ENCODE assay signal across 8 cellular contexts in genomic region chr19:49363265-49364082, GRCh38. TPM values are rescaled to one million over a fixed set of nuclear protein-coding genes. Genes with fewer than 3 reads are reported as not detected.
DNase-seq lines count a peak whose midpoint lies in the region; TF ChIP-seq lines count a peak whose summit lies in the region.

TSS of gene DKKL1 (plus strand) at chr19:49363877. CDS start at chr19:49363999, 122 bp downstream.

- H3K9me3 Mint-ChIP-seq in HFFc6 (no peaks in the 10 kb centered on the region), mesothelial cell of epicardium (no peaks in the 10 kb centered on the region)

- H3K27ac Mint-ChIP-seq in HFFc6 (no peak within 1 kb of the TSS), mesothelial cell of epicardium (no peak within 1 kb of the TSS)

- TF ChIP-seq CTCF in HFFc6 (IDR thresholded peaks at IDR 0.05) (peak; percentile 47; the same call in 1 of the 2 replicates), epithelial cell of esophagus (IDR thresholded peaks at IDR 0.05; ENCODE audit: insufficient read depth, low read depth, low read length, missing control alignments) (peak; percentile 42), mesothelial cell of epicardium (IDR thresholded peaks at IDR 0.05; ENCODE audit: unreplicated experiment) (peak; percentile 14)

- H3K27me3 Mint-ChIP-seq in HFFc6 (ENCODE audit: insufficient read depth): peaks cover 7% of the 10 kb centered on the region
- H3K27me3 Mint-ChIP-seq in mesothelial cell of epicardium (ENCODE audit: low read depth): no peaks in the 10 kb centered on the region

- peak within 1 kb of the TSS; percentile 75 for H3K4me3 ChIP-seq in epithelial cell of esophagus (ENCODE audit: low read length)

- DNase-seq in COLO829 (ENCODE audit: low spot score): peak; percentile 100
- peak; percentile 99 for DNase-seq in HFFc6
- peak; percentile 91 for DNase-seq in NCI-H748 (lab: John Stamatoyannopoulos, UW; ENCODE audit: unreplicated experiment)
- DNase-seq in activated CD8-positive, alpha-beta memory T cell treated with anti-CD3 and anti-CD28 coated beads, Interleukin-2, amount 50 U/mL, for 1 hour (ENCODE audit: extremely low read depth): peak; percentile 14
- DNase-seq in epithelial cell of esophagus (ENCODE audit: low read depth): peak; percentile 99
- peak; percentile 90 to 99 for DNase-seq in mesothelial cell of epicardium (ENCODE audit: low spot score in 2 of 2, unreplicated experiment in 2 of 2)
- DNase-seq in stimulated activated CD8-positive, alpha-beta memory T cell treated with anti-CD3 and anti-CD28 coated beads, Interleukin-15, amount 100 ng/mL, for 1 hour (ENCODE audit: low read depth): peak; percentile 36
- no peak for DNase-seq in NCI-H1105 treated with DMSO at 0.1 percent for 48 hours (lab: John Stamatoyannopoulos, UW)

- H3K4me3 Mint-ChIP-seq in HFFc6 (no peak within 1 kb of the TSS), mesothelial cell of epicardium (no peak within 1 kb of the TSS)

- H3K36me3 Mint-ChIP-seq in HFFc6 (ENCODE audit: low read depth) (peaks cover under 1% of the 10 kb centered on the region; the same call in 1 of the 2 replicates), mesothelial cell of epicardium (peaks cover 7% of the 10 kb centered on the region)

- peaks cover 18% of the 10 kb centered on the region for H3K4me1 Mint-ChIP-seq in HFFc6 (ENCODE audit: low read depth)
- H3K4me1 Mint-ChIP-seq in mesothelial cell of epicardium: peaks cover 9% of the 10 kb centered on the region

RNA-seq across cellular contexts. Expression of gene DKKL1, which starts in this region (rescaled TPM):
- not detected for total RNA-seq in HFFc6 (2021; fragmentation: NEBNext Ultra II Directional; extraction: Animal tissue kit (Norgen Biotek cat#: 25700))
- total RNA-seq in mesothelial cell of epicardium: 8.6 to 9.9 TPM (median 8.7 TPM) in 3 replicates

Comparison
In these comparisons a context has a peak if more than half of its experiments do, and no peak if none do; other contexts are left out.
1. Peak in DNase-seq in HFFc6; RNA of the gene not detected or under 1 TPM.